Comparison of ENCODE assay signal across 9 cellular contexts in genomic region chr19:39481676-39482075, GRCh38. TPM values are rescaled to one million over a fixed set of nuclear protein-coding genes. Genes with fewer than 3 reads are reported as not detected.
DNase-seq lines count a peak whose midpoint lies in the region; ATAC-seq and TF ChIP-seq lines count a peak whose summit lies in the region.
"Had no signal": no experiment of that assay in that cellular context is flagged by ENCODE, and none has a peak within 500 bp of the region (broad histone marks: within the 10 kb centered on the region; RNA-seq: fewer than 3 reads in every experiment).

No MANE protein-coding gene starts in this region.

- H3K4me2 ChIP-seq in OCI-LY3 (ENCODE audit: low read length) (peak overlapping the region; percentile 99), neuronal stem cell (ENCODE audit: insufficient read depth, low read length, poor library complexity, severe bottlenecking) (peak overlapping the region; percentile 75)

- no peak overlapping the region for H3K18ac ChIP-seq in neuronal stem cell (ENCODE audit: low read length)

- H3K4ac ChIP-seq in neuronal stem cell (ENCODE audit: low read length), result no peak overlapping the region

- POLR2A ChIA-PET in CD4-positive, alpha-beta T cell (lab: Charles Lee), result interaction anchor here (2.6 kb wide), 1 partner anchor 37 kb away, joined by 31 read pairs; the partner anchor contains the start of gene SUPT5H

- H3K9me3 Mint-ChIP-seq in CD4-positive, alpha-beta T cell, result no peaks in the 10 kb centered on the region
- no peaks in the 10 kb centered on the region for H3K9me3 Mint-ChIP-seq in endothelial cell (ENCODE audit: unreplicated experiment)

- peaks cover 46% of the 10 kb centered on the region for H3K36me3 Mint-ChIP-seq in CD4-positive, alpha-beta T cell (ENCODE audit: low read depth)
- H3K36me3 Mint-ChIP-seq in endothelial cell (ENCODE audit: low read depth, unreplicated experiment), result peaks cover 12% of the 10 kb centered on the region

- CTCF ChIA-PET in CD4-positive, alpha-beta T cell (lab: Charles Lee), result no interaction called here

- H3K23ac ChIP-seq in neuronal stem cell (ENCODE audit: low read depth, low read length, poor library complexity), result peak overlapping the region; percentile 65

- H3K27me3 ChIP-seq in CD4-positive, alpha-beta T cell (ENCODE audit: control insufficient read depth, insufficient read depth, low read length), result no peaks in the 10 kb centered on the region
- no peaks in the 10 kb centered on the region for H3K27me3 ChIP-seq in OCI-LY3 (ENCODE audit: low read depth, low read length)
- H3K27me3 ChIP-seq in neuronal stem cell (ENCODE audit: control insufficient read depth in 3 of 3, insufficient read depth in 3 of 3, low read depth in 1 of 3, low read length in 3 of 3), result no peaks in the 10 kb centered on the region

- H3K4me3 ChIP-seq in OCI-LY3 (ENCODE audit: low read length) (peak overlapping the region; percentile 90), neuronal stem cell (ENCODE audit: low read length in 2 of 2) (peak overlapping the region; percentile 97 to 100)

- no peaks in the 10 kb centered on the region for H4K20me1 ChIP-seq in OCI-LY3 (ENCODE audit: insufficient read depth, low read length)

- peak overlapping the region; percentile 73 for H3K27ac Mint-ChIP-seq in CD4-positive, alpha-beta T cell
- peak overlapping the region; percentile 94 for H3K27ac Mint-ChIP-seq in endothelial cell (ENCODE audit: unreplicated experiment)

- H3K9me3 ChIP-seq in CD4-positive, alpha-beta T cell (ENCODE audit: control insufficient read depth, low read length), result no peaks in the 10 kb centered on the region
- H3K9me3 ChIP-seq in OCI-LY3 (ENCODE audit: insufficient read depth, low read length), result no peaks in the 10 kb centered on the region
- no peaks in the 10 kb centered on the region for H3K9me3 ChIP-seq in neuronal stem cell (replicated peaks in 1 of 2; ENCODE audit: control insufficient read depth in 2 of 2, insufficient read depth in 1 of 2, low read depth in 1 of 2, low read length in 2 of 2)

- H4K8ac ChIP-seq in neuronal stem cell (ENCODE audit: low read depth, low read length), result no peak overlapping the region

- no peak for TF ChIP-seq CTCF in CD4-positive, alpha-beta T cell (IDR thresholded peaks at IDR 0.05)
- TF ChIP-seq CTCF in OCI-LY3 (IDR thresholded peaks at IDR 0.05; ENCODE audit: low read depth, low read length) (no peak), endothelial cell (IDR thresholded peaks at IDR 0.05; ENCODE audit: unreplicated experiment) (no peak)

- H2AFZ ChIP-seq in OCI-LY3 (ENCODE audit: low read depth, low read length) (no peak overlapping the region), neuronal stem cell (ENCODE audit: low read length) (no peak overlapping the region)

- no peak overlapping the region for H4K91ac ChIP-seq in neuronal stem cell (ENCODE audit: low read depth, low read length, poor library complexity)

- H2BK12ac ChIP-seq in neuronal stem cell (ENCODE audit: low read length), result no peak overlapping the region

- H2BK15ac ChIP-seq in neuronal stem cell (ENCODE audit: low read length), result no peak overlapping the region

- intact Hi-C loops in CD4-positive, alpha-beta T cell (cut with DNase I, micrococcal nuclease), result loop anchor here (2.0 to 5.0 kb wide), 2 partner anchors 34 to 45 kb away; partner anchors contain the start of gene SUPT5H (in 1 of the 2)

- H3K4me1 Mint-ChIP-seq in CD4-positive, alpha-beta T cell (ENCODE audit: low read depth), result peaks cover 31% of the 10 kb centered on the region
- H3K4me1 Mint-ChIP-seq in endothelial cell (ENCODE audit: unreplicated experiment), result peaks cover 37% of the 10 kb centered on the region

- H3K14ac ChIP-seq in neuronal stem cell (ENCODE audit: low read length), result no peak overlapping the region

- H3K27ac ChIP-seq in CD4-positive, alpha-beta T cell (ENCODE audit: low read depth, low read length), result no peak overlapping the region
- H3K27ac ChIP-seq in OCI-LY3 (ENCODE audit: low read length) (no peak overlapping the region), neuronal stem cell (replicated peaks; ENCODE audit: low read length) (no peak overlapping the region)

- no peak overlapping the region for H2AK5ac ChIP-seq in neuronal stem cell (ENCODE audit: low read depth, low read length)

- no CpG with 5 or more reads among the region's 11 CpGs for WGBS in neuronal stem cell (ENCODE audit: extremely low coverage in 2 of 2, insufficient read length in 2 of 2, insufficient replicate concordance in 1 of 2), 2 donors

- no peaks in the 10 kb centered on the region for H3K27me3 Mint-ChIP-seq in CD4-positive, alpha-beta T cell
- peaks cover 4% of the 10 kb centered on the region for H3K27me3 Mint-ChIP-seq in endothelial cell (ENCODE audit: unreplicated experiment)

- H2BK120ac ChIP-seq in neuronal stem cell (ENCODE audit: low read depth, low read length), result no peak overlapping the region

- no peak overlapping the region for H2BK5ac ChIP-seq in neuronal stem cell (ENCODE audit: low read length)

- DNase-seq in CD4-positive, alpha-beta T cell, result no peak
- DNase-seq in endothelial cell (ENCODE audit: low spot score) (no peak), neuronal stem cell (ENCODE audit: low spot score) (no peak), amygdala (lab: John Stamatoyannopoulos, UW) (no peak), NCI-H1092 (lab: John Stamatoyannopoulos, UW) (no peak)
- DNase-seq: central memory CD4-positive, alpha-beta T cell had no signal

- H3K36me3 ChIP-seq in OCI-LY3 (replicated peaks; ENCODE audit: low read depth, low read length), result peaks cover 23% of the 10 kb centered on the region
- H3K36me3 ChIP-seq in neuronal stem cell (replicated peaks in 1 of 2; ENCODE audit: control insufficient read depth in 2 of 2, insufficient read depth in 2 of 2, low read length in 2 of 2), result peaks cover 18 to 43% of the 10 kb centered on the region in 2 donors

- H3K9ac ChIP-seq in OCI-LY3 (ENCODE audit: low read length) (peak overlapping the region; percentile 87), neuronal stem cell (ENCODE audit: low read depth, low read length, poor library complexity) (no peak overlapping the region)

- peak overlapping the region; percentile 92 for H3K4me3 Mint-ChIP-seq in CD4-positive, alpha-beta T cell
- peak overlapping the region; percentile 94 for H3K4me3 Mint-ChIP-seq in endothelial cell (ENCODE audit: unreplicated experiment)

- no peak for ATAC-seq in CD4-positive, alpha-beta T cell (ENCODE audit: poor library complexity)
- ATAC-seq in HG03135 (IDR thresholded peaks at IDR 0.05; ENCODE audit: unreplicated experiment) (no peak), HG02840 (IDR thresholded peaks at IDR 0.05; ENCODE audit: low FRiP score, unreplicated experiment) (no peak)

- H3K4me1 ChIP-seq in OCI-LY3 (ENCODE audit: low read length), result peaks cover 20% of the 10 kb centered on the region
- H3K4me1 ChIP-seq in neuronal stem cell (ENCODE audit: control insufficient read depth in 2 of 2, insufficient read depth in 1 of 2, low read depth in 1 of 2, low read length in 2 of 2), result peaks cover 10 to 12% of the 10 kb centered on the region in 2 donors

- peaks cover 13% of the 10 kb centered on the region for H3K79me1 ChIP-seq in neuronal stem cell (ENCODE audit: low read depth, low read length)

- H3K79me2 ChIP-seq in OCI-LY3 (ENCODE audit: low read length), result peaks cover 38% of the 10 kb centered on the region

RNA-seq across cellular contexts. Expression of gene TIMM50, which starts 1.0 kb away (rescaled TPM):
- total RNA-seq in CD4-positive, alpha-beta T cell, result 10 to 100 TPM; 38.3 to 43.4 TPM
- total RNA-seq in endothelial cell (ENCODE audit: unreplicated experiment), result 86.2 TPM
- polyA plus RNA-seq in neuronal stem cell (2013, experiment 1 of 2), result 67.0 TPM
- 62.8 TPM for polyA plus RNA-seq in neuronal stem cell (2013, experiment 2 of 2)

RNA-seq across cellular contexts. Expression of gene DLL3, which starts 17.1 kb away (rescaled TPM):
- total RNA-seq in CD4-positive, alpha-beta T cell, result not detected
- total RNA-seq in endothelial cell (ENCODE audit: unreplicated experiment), result 42.7 TPM
- 4.0 TPM for polyA plus RNA-seq in neuronal stem cell (2013, experiment 1 of 2)
- 4.0 TPM for polyA plus RNA-seq in neuronal stem cell (2013, experiment 2 of 2)

RNA-seq across cellular contexts. Expression of gene SELENOV, which starts 33.3 kb away (rescaled TPM):
- not detected for total RNA-seq in CD4-positive, alpha-beta T cell
- total RNA-seq in endothelial cell (ENCODE audit: unreplicated experiment), result 2.9 TPM
- 4.2 TPM for polyA plus RNA-seq in neuronal stem cell (2013, experiment 1 of 2)
- 4.3 TPM for polyA plus RNA-seq in neuronal stem cell (2013, experiment 2 of 2)

RNA-seq across cellular contexts. Expression of gene SUPT5H, which starts 36.3 kb away (rescaled TPM):
- total RNA-seq in CD4-positive, alpha-beta T cell, result 100 to 1,000 TPM; 322 to 333 TPM
- 139 TPM for total RNA-seq in endothelial cell (ENCODE audit: unreplicated experiment)
- polyA plus RNA-seq in neuronal stem cell (2013, experiment 1 of 2), result 58.7 TPM
- 54.7 TPM for polyA plus RNA-seq in neuronal stem cell (2013, experiment 2 of 2)

RNA-seq across cellular contexts. Expression of gene RPS16, which starts 45.9 kb away (rescaled TPM):
- total RNA-seq in CD4-positive, alpha-beta T cell, result 1,000 to 10,000 TPM; 4,625 to 4,839 TPM
- total RNA-seq in endothelial cell (ENCODE audit: unreplicated experiment), result 2,151 TPM
- polyA plus RNA-seq in neuronal stem cell (2013, experiment 1 of 2), result 4,379 TPM
- polyA plus RNA-seq in neuronal stem cell (2013, experiment 2 of 2), result 4,439 TPM

Comparison
In these comparisons a context has a peak if more than half of its experiments do, and no peak if none do; other contexts are left out.
1. RNA of gene DLL3, which starts 17.1 kb away (total RNA-seq): 42.7 TPM in endothelial cell (single experiment); not detected in CD4-positive, alpha-beta T cell; every median in the first group is over 10 times any median in the second.